Comparison of ENCODE assay signal across 29 cellular contexts in the genomic region with DNA sequence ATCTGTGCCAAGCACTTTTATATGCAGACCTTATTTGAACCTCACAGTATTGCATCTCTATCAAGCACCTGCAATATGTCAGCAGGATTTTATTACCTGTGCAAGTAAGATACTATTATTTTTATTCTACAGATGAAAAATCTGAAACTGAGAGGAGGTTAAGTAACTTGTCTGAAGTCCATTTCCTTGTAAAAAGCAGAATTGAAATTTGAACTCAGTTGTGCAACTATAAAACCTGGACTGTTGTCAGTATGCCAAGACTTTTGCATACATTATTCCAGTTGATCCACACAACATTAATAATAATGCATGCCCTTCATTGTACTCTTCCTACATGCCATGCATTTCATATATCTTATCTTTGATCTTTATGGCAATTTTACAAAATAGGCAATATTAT.
"Had no signal": no experiment of that assay in that cellular context is flagged by ENCODE, and none has a peak within 500 bp of the region (broad histone marks: within the 10 kb centered on the region; RNA-seq: fewer than 3 reads in every experiment).

No MANE protein-coding gene starts in this region.

- DNase-seq: cortex of kidney; effector memory CD8-positive, alpha-beta T cell; erythroblast; esophagus squamous epithelium; foreskin melanocyte; glutamatergic neuron; heart right ventricle; hypothalamus; immature natural killer cell; islet precursor cell; kidney glomerular epithelial cell; left colon; left ventricle myocardium superior; mesenchymal stem cell; mucosa of descending colon; naive B cell; stimulated activated CD4-positive, alpha-beta T cell treated with anti-CD3 and anti-CD28 coated beads, Interleukin-15, amount 100 ng/mL, for 24 hours; stimulated activated CD4-positive, alpha-beta T cell treated with anti-CD3 and anti-CD28 coated beads, Interleukin-2, amount 100 ng/mL, for 48 hours; stimulated activated naive B cell treated with anti-CD40 and anti-IgM and Interleukin-4, amounts not matched to agents 10 μg/mL and 1 μg/mL and 100 μg/mL, for 72 hours; upper lobe of left lung had no signal

- H3K36me3 ChIP-seq: esophagus squamous epithelium, heart right ventricle, neural progenitor cell, thoracic aorta, tibial nerve, upper lobe of left lung had no signal

- H3K79me2 ChIP-seq: parathyroid adenoma had no signal

- FAIRE-seq: endometrium, urothelium cell line had no signal

- H3K9me3 ChIP-seq: esophagus squamous epithelium, mucosa of descending colon, thoracic aorta, tibial nerve, upper lobe of left lung had no signal

- H2AFZ ChIP-seq: neural progenitor cell, parathyroid adenoma had no signal

- H3K9ac ChIP-seq: neural progenitor cell, parathyroid adenoma had no signal

- H3K27ac ChIP-seq: esophagus squamous epithelium, heart right ventricle, neural progenitor cell, parathyroid adenoma, thoracic aorta, tibial nerve, upper lobe of left lung had no signal

- H3K4me2 ChIP-seq: neural progenitor cell had no signal

- ATAC-seq: effector memory CD8-positive, alpha-beta T cell; heart right ventricle; left colon; left ventricle myocardium superior; mucosa of descending colon; natural killer cell treated with Interleukin-12 subunit alpha and Interleukin-12 subunit beta and Interleukin-15 and Interleukin-18, amount 100 ng/mL, for 72 hours; stimulated activated naive B cell treated with anti-CD40 and anti-IgM and Interleukin-4, amounts not matched to agents 10 μg/mL and 1 μg/mL and 100 μg/mL, for 72 hours had no signal

- H3K4me1 ChIP-seq: heart right ventricle, neural progenitor cell, parathyroid adenoma, tibial nerve, upper lobe of left lung had no signal

- H3K4me3 ChIP-seq: esophagus squamous epithelium, heart right ventricle, lung, mucosa of descending colon, neural progenitor cell, skin epidermis, thoracic aorta, tibial nerve, upper lobe of left lung had no signal

- H3K27me3 ChIP-seq: esophagus squamous epithelium, heart right ventricle, neural progenitor cell, tibial nerve, upper lobe of left lung had no signal
